ENCODE assay signal across 8 cellular contexts in genomic region chr1:185045793-185046441, GRCh38.
DNase-seq lines count a peak whose midpoint lies in the region; ATAC-seq and TF ChIP-seq lines count a peak whose summit lies in the region.

No MANE protein-coding gene starts in this region.

- no peaks in the 10 kb centered on the region for H3K27me3 ChIP-seq in WERI-Rb-1 (ENCODE audit: insufficient read depth, low read depth, severe bottlenecking)

- ATAC-seq in GM21619 (IDR thresholded peaks at IDR 0.05; ENCODE audit: unreplicated experiment): peak; percentile 39
- ATAC-seq in memory B cell (ENCODE audit: low read depth): peak; percentile 6

- no peaks in the 10 kb centered on the region for H3K9me3 Mint-ChIP-seq in memory B cell

- H3K4me3 ChIP-seq in WERI-Rb-1 (ENCODE audit: low read depth, low read length): peak overlapping the region; percentile 81

- H3K36me3 ChIP-seq in KOPT-K1 (ENCODE audit: insufficient read depth, low read length): no peaks in the 10 kb centered on the region
- H3K36me3 ChIP-seq in WERI-Rb-1: peaks cover 6% of the 10 kb centered on the region; the same call in 1 of the 2 replicates

- peak; percentile 63 for DNase-seq in ELR (ENCODE audit: low read depth)
- peak; percentile 41 for DNase-seq in WERI-Rb-1
- peak; percentile 2 for DNase-seq in effector CD4-positive, alpha-beta T cell
- peak in 1 of 2 donors; percentile 7 for DNase-seq in memory B cell (ENCODE audit: low spot score in 2 of 2)
- peak in 4 of 6 experiments; percentile 33 to 46 (median 38) for DNase-seq in stimulated activated naive CD4-positive, alpha-beta T cell (lab: John Stamatoyannopoulos, UW)
- no peak for DNase-seq in dedifferentiated amniotic fluid mesenchymal stem cell (ENCODE audit: extremely low spot score)

- no peak for TF ChIP-seq CTCF in WERI-Rb-1 (IDR thresholded peaks at IDR 0.05; ENCODE audit: low read depth, low read length)

- H3K27me3 Mint-ChIP-seq in memory B cell: no peaks in the 10 kb centered on the region

- H3K9me3 ChIP-seq in KOPT-K1 (ENCODE audit: insufficient read depth, low read length, poor library complexity, severe bottlenecking) (no peaks in the 10 kb centered on the region), WERI-Rb-1 (ENCODE audit: severe bottlenecking) (no peaks in the 10 kb centered on the region)

- H3K27ac Mint-ChIP-seq in memory B cell: peak overlapping the region; percentile 94

- peak overlapping the region; percentile 71 for H3K27ac ChIP-seq in KOPT-K1 (ENCODE audit: low read depth, low read length, poor library complexity, severe bottlenecking)
- peak overlapping the region; percentile 73 for H3K27ac ChIP-seq in WERI-Rb-1

- peaks cover 26% of the 10 kb centered on the region for H3K4me1 Mint-ChIP-seq in memory B cell

- H3K4me3 Mint-ChIP-seq in memory B cell: peak overlapping the region; percentile 89

- peaks cover 2% of the 10 kb centered on the region for H3K36me3 Mint-ChIP-seq in memory B cell
